ENCODE assay signal across 8 cellular contexts in the genomic region with DNA sequence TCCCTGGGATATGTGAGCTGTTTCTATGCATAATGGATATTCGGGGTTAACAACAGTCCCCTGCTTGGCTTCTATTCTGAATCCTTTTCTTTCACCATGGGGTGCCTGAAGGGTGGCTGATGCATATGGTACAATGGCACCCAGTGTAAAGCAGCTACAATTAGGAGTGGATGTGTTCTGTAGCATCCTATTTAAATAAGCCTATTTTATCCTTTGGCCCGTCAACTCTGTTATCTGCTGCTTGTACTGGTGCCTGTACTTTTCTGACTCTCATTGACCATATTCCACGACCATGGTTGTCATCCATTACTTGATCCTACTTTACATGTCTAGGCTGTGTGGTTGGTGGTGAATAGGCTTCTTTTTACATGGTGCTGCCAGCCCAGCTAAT. TPM values are rescaled to one million over a fixed set of nuclear protein-coding genes. Genes with fewer than 3 reads are reported as not detected.
DNase-seq lines count a peak whose midpoint lies in the region; ATAC-seq, FAIRE-seq and TF ChIP-seq lines count a peak whose summit lies in the region.

No MANE protein-coding gene starts in this region.

- H3K36me3 Mint-ChIP-seq in activated CD8-positive, alpha-beta memory T cell treated with anti-CD3 and anti-CD28 coated beads, Interleukin-2, amount 10 ng/mL, durations not matched to agents 7 days and 5 days = peaks cover 81% of the 10 kb centered on the region
- peaks cover 78% of the 10 kb centered on the region for H3K36me3 Mint-ChIP-seq in activated naive CD8-positive, alpha-beta T cell treated with anti-CD3 and anti-CD28 coated beads, Interleukin-2, amount 10 ng/mL, durations not matched to agents 7 days and 5 days

- in situ Hi-C loops in HepG2 (cut with HindIII; ENCODE audit: extremely low pct_ligation_motif_present, low pct_unique_long_range_greater_than_20kb) = no loop called here

- no peaks in the 10 kb centered on the region for H3K9me3 ChIP-seq in HepG2 (ENCODE audit: low read length)
- H3K9me3 ChIP-seq in thymus (ENCODE audit: control insufficient read depth) = peaks cover 12% of the 10 kb centered on the region

- TF ChIP-seq CTCF in HepG2 (CRISPR knock-in tag; IDR thresholded peaks at IDR 0.05) = no peak

- H3K27me3 Mint-ChIP-seq in activated CD8-positive, alpha-beta memory T cell treated with anti-CD3 and anti-CD28 coated beads, Interleukin-2, amount 10 ng/mL, durations not matched to agents 7 days and 5 days = no peaks in the 10 kb centered on the region
- H3K27me3 Mint-ChIP-seq in activated naive CD8-positive, alpha-beta T cell treated with anti-CD3 and anti-CD28 coated beads, Interleukin-2, amount 10 ng/mL, durations not matched to agents 7 days and 5 days = no peaks in the 10 kb centered on the region

- peak overlapping the region; percentile 84 for H3K27ac ChIP-seq in HepG2 (ENCODE audit: extremely low read length, insufficient read depth, low read length)
- no peak overlapping the region for H3K27ac ChIP-seq in thymus (ENCODE audit: low read depth)

- peaks cover 23% of the 10 kb centered on the region for H4K20me1 ChIP-seq in HepG2 (ENCODE audit: insufficient read depth, low read length)

- no peak for TF ChIP-seq RAD21 in HepG2 (CRISPR knock-in tag; IDR thresholded peaks at IDR 0.05)

- BruUV-seq in HepG2 (replicated peaks; lab: Mats Ljungman, UMichigan) = TSS peak; percentile 48

- intact Hi-C loops in HepG2 (cut with micrococcal nuclease; ENCODE audit: unreplicated experiment) = no loop called here

- CTCF ChIA-PET in activated CD8-positive, alpha-beta memory T cell treated with anti-CD3 and anti-CD28 coated beads, Interleukin-2, amount 10 ng/mL, durations not matched to agents 7 days and 5 days (lab: Charles Lee) = interaction anchor here (1.0 to 3.2 kb wide), 5 partner anchors 10 to 343 kb away, joined by 3 to 16 read pairs (median 4); no protein-coding TSS in a partner anchor
- CTCF ChIA-PET in HepG2 (lab: Yijun Ruan, JAX; ENCODE audit: low intra/inter-chr PET ratio, low total read pairs) = no interaction called here

- peaks cover 26% of the 10 kb centered on the region for H3K9me3 Mint-ChIP-seq in activated CD8-positive, alpha-beta memory T cell treated with anti-CD3 and anti-CD28 coated beads, Interleukin-2, amount 10 ng/mL, durations not matched to agents 7 days and 5 days (ENCODE audit: low read depth)
- H3K9me3 Mint-ChIP-seq in activated naive CD8-positive, alpha-beta T cell treated with anti-CD3 and anti-CD28 coated beads, Interleukin-2, amount 10 ng/mL, durations not matched to agents 7 days and 5 days = peaks cover 30% of the 10 kb centered on the region

- TF ChIP-seq EP300 in HepG2 (IDR thresholded peaks at IDR 0.05; ENCODE audit: low read depth in 2 of 2, low read length in 2 of 2) (no peak), HepG2 (CRISPR knock-in tag; IDR thresholded peaks at IDR 0.05; ENCODE audit: borderline replicate concordance) (no peak)

- peak overlapping the region; percentile 89 for H3K27ac Mint-ChIP-seq in activated CD8-positive, alpha-beta memory T cell treated with anti-CD3 and anti-CD28 coated beads, Interleukin-2, amount 10 ng/mL, durations not matched to agents 7 days and 5 days
- H3K27ac Mint-ChIP-seq in activated naive CD8-positive, alpha-beta T cell treated with anti-CD3 and anti-CD28 coated beads, Interleukin-2, amount 10 ng/mL, durations not matched to agents 7 days and 5 days = peak overlapping the region; percentile 89

- WGBS in HepG2 (ENCODE audit: low lambda C conversion rate) = 26% methylated on average over 3 of the region's 3 CpGs
- 86% methylated on average over 3 of the region's 3 CpGs for WGBS in thymus

- H3K4me1 ChIP-seq in HepG2 (ENCODE audit: insufficient read depth, low read length) (peaks cover 56% of the 10 kb centered on the region), thymus (ENCODE audit: control insufficient read depth, insufficient read depth, low read length) (peaks cover 8% of the 10 kb centered on the region)

- H3K36me3 ChIP-seq in HepG2 (replicated peaks in 1 of 2; ENCODE audit: control insufficient read depth in 1 of 2, insufficient read depth in 2 of 2, low read length in 2 of 2) (peaks cover 5 to 40% of the 10 kb centered on the region in 2 experiments; a peak in 4 of 5 replicates), thymus (ENCODE audit: control insufficient read depth, insufficient read depth) (peaks cover 32% of the 10 kb centered on the region)

- peak overlapping the region; percentile 84 for H3K9ac ChIP-seq in HepG2 (ENCODE audit: insufficient read depth, low read depth, low read length)

- H3K4me3 Mint-ChIP-seq in activated CD8-positive, alpha-beta memory T cell treated with anti-CD3 and anti-CD28 coated beads, Interleukin-2, amount 10 ng/mL, durations not matched to agents 7 days and 5 days = peak overlapping the region; percentile 91
- peak overlapping the region; percentile 97 for H3K4me3 Mint-ChIP-seq in activated naive CD8-positive, alpha-beta T cell treated with anti-CD3 and anti-CD28 coated beads, Interleukin-2, amount 10 ng/mL, durations not matched to agents 7 days and 5 days

- H3K27me3 ChIP-seq in HepG2 (ENCODE audit: control insufficient read depth in 1 of 2, insufficient read depth in 2 of 2, low read length in 2 of 2) (no peaks in the 10 kb centered on the region; a peak in 1 of 5 replicates), thymus (ENCODE audit: control insufficient read depth, insufficient read depth) (no peaks in the 10 kb centered on the region)

- POLR2A ChIA-PET in activated naive CD8-positive, alpha-beta T cell treated with anti-CD3 and anti-CD28 coated beads, Interleukin-2, amount 10 ng/mL, durations not matched to agents 7 days and 5 days (lab: Charles Lee) = interaction anchor here (0.6 to 4.6 kb wide), 7 partner anchors 9 to 377 kb away, joined by 3 to 62 read pairs (median 23); a partner anchor contains a TSS
- POLR2A ChIA-PET in HepG2 (lab: Yijun Ruan, JAX) = interaction anchor here (2.2 to 7.6 kb wide), 3 partner anchors 12 to 376 kb away, joined by 7 to 113 read pairs (median 8); a partner anchor contains a TSS

- peaks cover 71% of the 10 kb centered on the region for H3K79me2 ChIP-seq in HepG2 (ENCODE audit: insufficient read depth, low read length)

- no peak for ATAC-seq in activated CD8-positive, alpha-beta memory T cell treated with anti-CD3 and anti-CD28 coated beads, Interleukin-2, amount 10 ng/mL, durations not matched to agents 7 days and 5 days
- no peak for ATAC-seq in activated naive CD8-positive, alpha-beta T cell treated with anti-CD3 and anti-CD28 coated beads, Interleukin-2, amount 10 ng/mL, durations not matched to agents 7 days and 5 days (ENCODE audit: low read depth)
- no peak for ATAC-seq in HepG2
- ATAC-seq in GM18511 (IDR thresholded peaks at IDR 0.05; ENCODE audit: unreplicated experiment) = no peak

- peaks cover 46% of the 10 kb centered on the region for H3K4me1 Mint-ChIP-seq in activated CD8-positive, alpha-beta memory T cell treated with anti-CD3 and anti-CD28 coated beads, Interleukin-2, amount 10 ng/mL, durations not matched to agents 7 days and 5 days
- H3K4me1 Mint-ChIP-seq in activated naive CD8-positive, alpha-beta T cell treated with anti-CD3 and anti-CD28 coated beads, Interleukin-2, amount 10 ng/mL, durations not matched to agents 7 days and 5 days = peaks cover 39% of the 10 kb centered on the region

- peak overlapping the region; percentile 80 to 89 (median 88) for H3K4me3 ChIP-seq in HepG2 (replicated peaks in 1 of 3; ENCODE audit: insufficient read depth in 1 of 3, low read depth in 2 of 3, low read length in 3 of 3)
- H3K4me3 ChIP-seq in thymus (ENCODE audit: low read length) = peak overlapping the region; percentile 77

- FAIRE-seq in HepG2 (lab: Jason Lieb, UNC) = no peak

- TF ChIP-seq POLR2A in HepG2 (IDR thresholded peaks at IDR 0.05; ENCODE audit: insufficient read depth in 1 of 2, low read depth in 2 of 2, low read length in 2 of 2) = no peak

- no peak overlapping the region for H2AFZ ChIP-seq in HepG2 (ENCODE audit: low read length)

- peak overlapping the region; percentile 96 for H3K4me2 ChIP-seq in HepG2 (ENCODE audit: low read depth, low read length)

- DNase-seq in activated CD8-positive, alpha-beta memory T cell treated with anti-CD3 and anti-CD28 coated beads, Interleukin-2, amount 10 ng/mL, durations not matched to agents 7 days and 5 days = no peak
- no peak for DNase-seq in activated CD8-positive, alpha-beta memory T cell treated with anti-CD3 and anti-CD28 coated beads for 24 hours
- no peak for DNase-seq in activated naive CD8-positive, alpha-beta T cell treated with anti-CD3 and anti-CD28 coated beads, Interleukin-2, amount 10 ng/mL, durations not matched to agents 7 days and 5 days
- DNase-seq in HepG2 (ENCODE audit: low spot score) (no peak), hippocampal formation (lab: John Stamatoyannopoulos, UW) (no peak)
- no peak for DNase-seq in activated CD4-positive, CD25-positive, alpha-beta regulatory T cell treated with anti-CD3 and anti-CD28 coated beads, Interleukin-2, amount 50 U/mL, for 72 hours

RNA-seq across cellular contexts. Expression of a gene that starts 1.3 kb away (rescaled TPM):
- total RNA-seq in activated CD8-positive, alpha-beta memory T cell treated with anti-CD3 and anti-CD28 coated beads, Interleukin-2, amount 10 ng/mL, durations not matched to agents 7 days and 5 days = 10 to 100 TPM; 56.7 to 69.8 TPM
- total RNA-seq in activated naive CD8-positive, alpha-beta T cell treated with anti-CD3 and anti-CD28 coated beads, Interleukin-2, amount 10 ng/mL, durations not matched to agents 7 days and 5 days = 100 to 1,000 TPM in 1 of 2 experiments, 10 to 100 TPM in 1; 94.7 to 100 TPM
- total RNA-seq in HepG2 (2016; rRNA removed; fragmentation: Illumina TruSeq; extraction: Trizol) = 32.8 and 35.2 TPM in 2 replicates
- 5.6 TPM in 2 replicates for total RNA-seq in HepG2 (2016; cell fraction: cytosol; rRNA removed; fragmentation: Illumina TruSeq; extraction: Trizol; ENCODE audit: low read depth)
- 29.2 and 33.7 TPM in 2 replicates for total RNA-seq in HepG2 (2016; cell fraction: insoluble cytoplasmic fraction; rRNA removed; fragmentation: Illumina TruSeq; extraction: Trizol)
- 14.7 and 16.1 TPM in 2 replicates for total RNA-seq in HepG2 (2016; cell fraction: membrane; rRNA removed; fragmentation: Illumina TruSeq; extraction: Trizol)
- 83.8 and 92.0 TPM in 2 replicates for total RNA-seq in HepG2 (2016; cell fraction: nucleus; rRNA removed; fragmentation: Illumina TruSeq; extraction: Trizol)
- polyA plus RNA-seq in HepG2 (2011; rRNA removed) (101 and 122 TPM in 2 replicates), thymus (65.5 TPM)
- 31.0 and 49.1 TPM in 2 replicates for polyA plus RNA-seq in HepG2 (2011; cell fraction: cytosol; rRNA removed)
- polyA plus RNA-seq in HepG2 (2011; cell fraction: nucleus; rRNA removed) = 221 and 244 TPM in 2 replicates
- 49.1 and 54.7 TPM in 2 replicates for polyA plus RNA-seq in HepG2 (2012)
- 2.9 and 3.1 TPM in 2 replicates for polyA plus RNA-seq in HepG2 (2016; cell fraction: cytosol; fragmentation: Illumina TruSeq; extraction: Trizol; ENCODE audit: low read depth)
- polyA plus RNA-seq in HepG2 (2016; cell fraction: insoluble cytoplasmic fraction; fragmentation: Illumina TruSeq; extraction: Trizol; ENCODE audit: low read depth) = 37.7 TPM in 2 replicates
- polyA plus RNA-seq in HepG2 (2016; cell fraction: membrane; fragmentation: Illumina TruSeq; extraction: Trizol; ENCODE audit: low read depth) = 8.1 and 9.1 TPM in 2 replicates
- 201 TPM in 2 replicates for polyA plus RNA-seq in HepG2 (2016; cell fraction: nucleus; fragmentation: Illumina TruSeq; extraction: Trizol; ENCODE audit: insufficient read depth, low read depth)
- 56.5 and 73.9 TPM in 2 replicates for polyA minus RNA-seq in HepG2 (2011; rRNA and poly(A)+ RNA removed; ENCODE audit: low replicate concordance)
- 31.0 and 37.3 TPM in 2 replicates for polyA minus RNA-seq in HepG2 (2011; cell fraction: cytosol; rRNA and poly(A)+ RNA removed)
- polyA minus RNA-seq in HepG2 (2011; cell fraction: nucleus; rRNA and poly(A)+ RNA removed) = 167 and 186 TPM in 2 replicates

RNA-seq across cellular contexts. Expression of a gene that starts 1.8 kb away (rescaled TPM):
- 10 to 100 TPM; 27.0 to 28.7 TPM for total RNA-seq in activated CD8-positive, alpha-beta memory T cell treated with anti-CD3 and anti-CD28 coated beads, Interleukin-2, amount 10 ng/mL, durations not matched to agents 7 days and 5 days
- total RNA-seq in activated naive CD8-positive, alpha-beta T cell treated with anti-CD3 and anti-CD28 coated beads, Interleukin-2, amount 10 ng/mL, durations not matched to agents 7 days and 5 days = 10 to 100 TPM; 27.9 to 32.6 TPM
- 18.3 and 28.2 TPM in 2 replicates for total RNA-seq in HepG2 (2016; rRNA removed; fragmentation: Illumina TruSeq; extraction: Trizol)
- 3.4 and 4.3 TPM in 2 replicates for total RNA-seq in HepG2 (2016; cell fraction: cytosol; rRNA removed; fragmentation: Illumina TruSeq; extraction: Trizol; ENCODE audit: low read depth)
- total RNA-seq in HepG2 (2016; cell fraction: insoluble cytoplasmic fraction; rRNA removed; fragmentation: Illumina TruSeq; extraction: Trizol) = 18.9 and 25.4 TPM in 2 replicates
- 10.0 and 14.7 TPM in 2 replicates for total RNA-seq in HepG2 (2016; cell fraction: membrane; rRNA removed; fragmentation: Illumina TruSeq; extraction: Trizol)
- total RNA-seq in HepG2 (2016; cell fraction: nucleus; rRNA removed; fragmentation: Illumina TruSeq; extraction: Trizol) = 27.6 and 33.4 TPM in 2 replicates
- polyA plus RNA-seq in HepG2 (2011; rRNA removed) = 11.9 and 17.8 TPM in 2 replicates
- polyA plus RNA-seq in HepG2 (2011; cell fraction: cytosol; rRNA removed) = 6.2 and 6.3 TPM in 2 replicates
- 24.9 and 45.2 TPM in 2 replicates for polyA plus RNA-seq in HepG2 (2011; cell fraction: nucleus; rRNA removed)
- polyA plus RNA-seq in HepG2 (2012) = 25.4 and 32.4 TPM in 2 replicates
- polyA plus RNA-seq in HepG2 (2016; cell fraction: cytosol; fragmentation: Illumina TruSeq; extraction: Trizol; ENCODE audit: low read depth) = 1.6 and 2.2 TPM in 2 replicates
- 25.6 and 32.0 TPM in 2 replicates for polyA plus RNA-seq in HepG2 (2016; cell fraction: insoluble cytoplasmic fraction; fragmentation: Illumina TruSeq; extraction: Trizol; ENCODE audit: low read depth)
- 5.2 and 5.5 TPM in 2 replicates for polyA plus RNA-seq in HepG2 (2016; cell fraction: membrane; fragmentation: Illumina TruSeq; extraction: Trizol; ENCODE audit: low read depth)
- 67.7 and 78.0 TPM in 2 replicates for polyA plus RNA-seq in HepG2 (2016; cell fraction: nucleus; fragmentation: Illumina TruSeq; extraction: Trizol; ENCODE audit: insufficient read depth, low read depth)
- polyA minus RNA-seq in HepG2 (2011; rRNA and poly(A)+ RNA removed; ENCODE audit: low replicate concordance) = 30.7 and 35.6 TPM in 2 replicates
- 18.7 and 21.0 TPM in 2 replicates for polyA minus RNA-seq in HepG2 (2011; cell fraction: cytosol; rRNA and poly(A)+ RNA removed)
- polyA minus RNA-seq in HepG2 (2011; cell fraction: nucleus; rRNA and poly(A)+ RNA removed) = 26.3 and 32.9 TPM in 2 replicates
- polyA plus RNA-seq in thymus = 45.1 TPM
